ENCODE assay signal across 19 cellular contexts in genomic region chr3:168532135-168532534, GRCh38.
"Had no signal": no experiment of that assay in that cellular context is flagged by ENCODE, and none has a peak within 500 bp of the region (broad histone marks: within the 10 kb centered on the region; RNA-seq: fewer than 3 reads in every experiment).

No MANE protein-coding gene starts in this region.

- H3K9me3 Mint-ChIP-seq: memory B cell; stimulated activated naive B cell treated with anti-CD40 and anti-IgM and Interleukin-4, amounts not matched to agents 10 μg/mL and 1 μg/mL and 100 μg/mL, for 72 hours had no signal

- H3K27ac ChIP-seq: prostate gland, right atrium auricular region, sigmoid colon, thoracic aorta, tibial nerve, upper lobe of left lung had no signal

- H3K9me3 ChIP-seq: mucosa of descending colon, prostate gland, right atrium auricular region, sigmoid colon, thoracic aorta, tibial nerve, upper lobe of left lung had no signal

- H3K4me3 Mint-ChIP-seq: effector memory CD8-positive, alpha-beta T cell; memory B cell; naive thymus-derived CD4-positive, alpha-beta T cell; nephron; stimulated activated naive B cell treated with anti-CD40 and anti-IgM and Interleukin-4, amounts not matched to agents 10 μg/mL and 1 μg/mL and 100 μg/mL, for 72 hours; stimulated activated naive CD8-positive, alpha-beta T cell treated with anti-CD3 and anti-CD28 coated beads, Interleukin-15, Interleukin-2, amounts not matched to agents 100 ng/mL and 50 ng/mL, for 24 hours had no signal

- H3K27me3 Mint-ChIP-seq: effector memory CD8-positive, alpha-beta T cell; memory B cell; stimulated activated naive B cell treated with anti-CD40 and anti-IgM and Interleukin-4, amounts not matched to agents 10 μg/mL and 1 μg/mL and 100 μg/mL, for 72 hours; stimulated activated naive CD8-positive, alpha-beta T cell treated with anti-CD3 and anti-CD28 coated beads, Interleukin-15, Interleukin-2, amounts not matched to agents 100 ng/mL and 50 ng/mL, for 24 hours had no signal

- H3K4me1 Mint-ChIP-seq: memory B cell; nephron; stimulated activated naive B cell treated with anti-CD40 and anti-IgM and Interleukin-4, amounts not matched to agents 10 μg/mL and 1 μg/mL and 100 μg/mL, for 72 hours had no signal

- H3K36me3 ChIP-seq: prostate gland, right atrium auricular region, sigmoid colon, thoracic aorta, tibial nerve, upper lobe of left lung had no signal

- ATAC-seq: effector memory CD8-positive, alpha-beta T cell; left ventricle myocardium superior; mucosa of descending colon; naive thymus-derived CD4-positive, alpha-beta T cell; stimulated activated naive B cell treated with anti-CD40 and anti-IgM and Interleukin-4, amounts not matched to agents 10 μg/mL and 1 μg/mL and 100 μg/mL, for 72 hours had no signal

- H3K27ac Mint-ChIP-seq: effector memory CD8-positive, alpha-beta T cell; memory B cell; naive thymus-derived CD4-positive, alpha-beta T cell; nephron; stimulated activated naive B cell treated with anti-CD40 and anti-IgM and Interleukin-4, amounts not matched to agents 10 μg/mL and 1 μg/mL and 100 μg/mL, for 72 hours; stimulated activated naive CD8-positive, alpha-beta T cell treated with anti-CD3 and anti-CD28 coated beads, Interleukin-15, Interleukin-2, amounts not matched to agents 100 ng/mL and 50 ng/mL, for 24 hours had no signal

- H3K27me3 ChIP-seq: right atrium auricular region, sigmoid colon, tibial nerve, upper lobe of left lung had no signal

- DNase-seq: cortex of kidney; effector memory CD8-positive, alpha-beta T cell; head of caudate nucleus; left ventricle myocardium superior; mucosa of descending colon; naive thymus-derived CD4-positive, alpha-beta T cell; nucleus accumbens; sigmoid colon; stimulated activated CD4-positive, alpha-beta T cell treated with anti-CD3 and anti-CD28 coated beads, Interleukin-2, amount 100 ng/mL, for 24 hours; stimulated activated naive B cell treated with anti-CD40 and anti-IgM and Interleukin-4, amounts not matched to agents 10 μg/mL and 1 μg/mL and 100 μg/mL, for 72 hours; upper lobe of left lung had no signal

- H3K4me3 ChIP-seq: lung, mucosa of descending colon, prostate gland, right atrium auricular region, sigmoid colon, thoracic aorta, tibial nerve, upper lobe of left lung had no signal

- H3K36me3 Mint-ChIP-seq: memory B cell; naive thymus-derived CD4-positive, alpha-beta T cell; stimulated activated naive B cell treated with anti-CD40 and anti-IgM and Interleukin-4, amounts not matched to agents 10 μg/mL and 1 μg/mL and 100 μg/mL, for 72 hours had no signal

- H3K4me1 ChIP-seq: prostate gland, right atrium auricular region, sigmoid colon, tibial nerve, upper lobe of left lung had no signal
